Comparison of ENCODE assay signal across 8 cellular contexts in the genomic region with DNA sequence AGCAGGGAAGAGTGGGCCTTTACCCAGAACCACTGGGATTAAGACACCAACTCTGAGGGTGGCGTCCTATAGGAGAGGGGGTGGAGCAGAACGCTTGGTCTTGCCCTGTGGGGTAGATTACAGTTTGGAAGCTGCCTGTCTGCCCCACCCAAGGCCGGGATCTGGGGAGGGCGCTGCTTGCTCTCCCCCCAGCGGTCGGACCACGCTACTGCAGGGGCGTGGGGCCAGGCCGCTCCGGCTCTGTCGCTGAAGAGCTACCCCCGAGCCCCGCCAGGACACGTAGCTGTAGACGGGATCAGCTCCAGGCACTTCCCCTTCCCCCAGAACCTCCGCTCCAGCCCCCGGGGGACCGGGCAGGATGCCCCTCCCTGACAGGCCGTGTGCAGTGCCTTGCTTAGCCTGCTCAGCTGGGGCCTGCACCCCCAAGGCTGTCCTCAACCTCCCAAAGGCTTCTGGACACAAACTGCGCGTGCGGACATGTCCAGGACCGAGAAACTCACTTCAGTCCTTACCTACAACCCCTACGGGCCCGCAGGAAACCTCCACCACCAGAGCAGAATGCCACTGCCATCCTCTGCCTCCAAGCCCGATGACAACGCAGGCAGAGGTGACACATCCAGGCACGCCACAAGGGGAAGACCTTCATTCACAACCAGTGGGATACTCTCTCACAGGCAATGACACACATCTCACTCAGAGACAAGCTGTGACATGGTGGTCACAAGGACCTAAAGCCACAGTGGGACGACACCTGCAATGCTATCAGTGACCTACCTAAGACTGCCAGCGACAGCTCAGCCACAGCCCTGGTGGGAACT. TPM values are rescaled to one million over a fixed set of nuclear protein-coding genes. Genes with fewer than 3 reads are reported as not detected.
DNase-seq lines count a peak whose midpoint lies in the region; ATAC-seq and TF ChIP-seq lines count a peak whose summit lies in the region.

No MANE protein-coding gene starts in this region.

- H3K4me2 ChIP-seq in SK-N-SH (peak overlapping the region; percentile 98), osteoblast (ENCODE audit: insufficient read depth, low read length) (peak overlapping the region; percentile 93)

- H3K4me1 Mint-ChIP-seq in activated naive CD8-positive, alpha-beta T cell treated with anti-CD3 and anti-CD28 coated beads for 36 hours: peaks cover 70% of the 10 kb centered on the region

- peak overlapping the region; percentile 51 for H3K27ac Mint-ChIP-seq in activated naive CD8-positive, alpha-beta T cell treated with anti-CD3 and anti-CD28 coated beads for 36 hours

- POLR2A ChIA-PET in SK-N-SH (lab: Yijun Ruan, JAX): interaction anchor here (0.7 to 1.8 kb wide), 8 partner anchors 13 to 161 kb away, joined by 3 to 11 read pairs (median 4); partner anchors contain the start of genes C11orf98, CSKMT, EEF1G and TUT1

- CTCF ChIA-PET in SK-N-SH (lab: Yijun Ruan, JAX): interaction anchor here (0.5 to 10.9 kb wide), 64 partner anchors 9 to 1052 kb away, joined by 3 to 195 read pairs (median 6); partner anchors contain the start of gene TUT1

- H3K27ac ChIP-seq in SK-N-SH (ENCODE audit: low read depth in 2 of 2, low read length in 1 of 2) (peak overlapping the region in 1 of 2 experiments; percentile 82; a peak in 2 of 4 replicates), osteoblast (ENCODE audit: low read depth, low read length) (peak overlapping the region; percentile 67)

- no peaks in the 10 kb centered on the region for H3K9me2 ChIP-seq in SK-N-SH

- peak overlapping the region; percentile 99 for H3K9ac ChIP-seq in SK-N-SH

- no peak for ATAC-seq in GM21367 (IDR thresholded peaks at IDR 0.05; ENCODE audit: unreplicated experiment)

- H4K20me1 ChIP-seq in SK-N-SH (ENCODE audit: insufficient read depth): peaks cover 75% of the 10 kb centered on the region
- H4K20me1 ChIP-seq in osteoblast (ENCODE audit: insufficient read depth, low read length): peaks cover 72% of the 10 kb centered on the region

- TF ChIP-seq CTCF in SK-N-SH (IDR thresholded peaks at IDR 0.05): peak; percentile 92
- peak; percentile 94 for TF ChIP-seq CTCF in osteoblast (IDR thresholded peaks at IDR 0.05; ENCODE audit: extremely low read depth, low read depth, low read length)

- no peaks in the 10 kb centered on the region for H3K9me3 Mint-ChIP-seq in activated naive CD8-positive, alpha-beta T cell treated with anti-CD3 and anti-CD28 coated beads for 36 hours

- peaks cover 2 to 11% of the 10 kb centered on the region in 2 experiments for H3K36me3 ChIP-seq in SK-N-SH (replicated peaks in 1 of 2; ENCODE audit: control insufficient read depth in 1 of 2, insufficient read depth in 2 of 2, low read length in 1 of 2)
- peaks cover 8% of the 10 kb centered on the region for H3K36me3 ChIP-seq in osteoblast (ENCODE audit: insufficient read depth, low read length)

- no peaks in the 10 kb centered on the region for H3K9me3 ChIP-seq in SK-N-SH
- no peaks in the 10 kb centered on the region for H3K9me3 ChIP-seq in osteoblast (ENCODE audit: low read depth, low read length)

- no peaks in the 10 kb centered on the region for H3K36me3 Mint-ChIP-seq in activated naive CD8-positive, alpha-beta T cell treated with anti-CD3 and anti-CD28 coated beads for 36 hours

- H3K4me3 ChIP-seq in SK-N-SH (ENCODE audit: low read depth in 2 of 2, low read length in 1 of 2) (peak overlapping the region; percentile 75 to 98), osteoblast (ENCODE audit: insufficient read depth, low read length) (peak overlapping the region; percentile 98)

- TF ChIP-seq EP300 in Ishikawa (IDR thresholded peaks at IDR 0.05; ENCODE audit: borderline replicate concordance): no peak
- no peak for TF ChIP-seq EP300 in SK-N-SH (IDR thresholded peaks at IDR 0.05; ENCODE audit: borderline replicate concordance in 1 of 2, low read depth in 1 of 2, low read length in 1 of 2)

- DNase-seq in NCI-H1417 (lab: John Stamatoyannopoulos, UW) (peak; percentile 59 to 73 (median 62)), NCI-H1417 treated with DMSO at 0.1 percent for 48 hours (lab: John Stamatoyannopoulos, UW) (no peak), SK-N-SH (peak; percentile 90), globus pallidus (ENCODE audit: low spot score) (peak; percentile 55), osteoblast (ENCODE audit: insufficient read length, low spot score, missing footprints) (peak; percentile 96)
- peak; percentile 82 for DNase-seq in activated naive CD8-positive, alpha-beta T cell treated with anti-CD3 and anti-CD28 coated beads for 36 hours

- H3K27me3 ChIP-seq in SK-N-SH (ENCODE audit: insufficient read depth) (no peaks in the 10 kb centered on the region), osteoblast (ENCODE audit: insufficient read depth, low read length) (no peaks in the 10 kb centered on the region)

- H3K27me3 Mint-ChIP-seq in activated naive CD8-positive, alpha-beta T cell treated with anti-CD3 and anti-CD28 coated beads for 36 hours: peaks cover 5% of the 10 kb centered on the region

- H2AFZ ChIP-seq in SK-N-SH (ENCODE audit: low read depth) (no peak overlapping the region), osteoblast (ENCODE audit: low read length) (no peak overlapping the region)

- TF ChIP-seq RAD21 in Ishikawa (IDR thresholded peaks at IDR 0.05; ENCODE audit: low read depth) (peak; percentile 92), SK-N-SH (IDR thresholded peaks at IDR 0.05; ENCODE audit: low read length) (peak; percentile 87)

- H3K79me2 ChIP-seq in SK-N-SH (ENCODE audit: insufficient read depth): peaks cover 98% of the 10 kb centered on the region
- peaks cover 86% of the 10 kb centered on the region for H3K79me2 ChIP-seq in osteoblast (ENCODE audit: insufficient read depth, low read length)

- H3K4me1 ChIP-seq in SK-N-SH (ENCODE audit: control insufficient read depth in 1 of 2, insufficient read depth in 2 of 2, low read depth in 1 of 2, low read length in 1 of 2) (peaks cover 50 to 72% of the 10 kb centered on the region in 2 experiments), osteoblast (ENCODE audit: insufficient read depth, low read length) (peaks cover 61% of the 10 kb centered on the region)

- H3F3A ChIP-seq in SK-N-SH (replicated peaks; ENCODE audit: insufficient read depth): peaks cover 29% of the 10 kb centered on the region

- H3K4me3 Mint-ChIP-seq in activated naive CD8-positive, alpha-beta T cell treated with anti-CD3 and anti-CD28 coated beads for 36 hours: peak overlapping the region; percentile 52

- WGBS in SK-N-SH (ENCODE audit: low lambda C conversion rate): 38% methylated on average over 10 of the region's 30 CpGs

TF ChIP-seq in Ishikawa, 13 proteins besides CTCF, POLR2A, EP300 and RAD21 (continues in another document):
- TF ChIP-seq TAF1 (IDR thresholded peaks at IDR 0.05; ENCODE audit: low read depth) (no peak), MAX (IDR thresholded peaks at IDR 0.05) (peak; percentile 46; the same call in 1 of the 2 replicates), CEBPB (IDR thresholded peaks at IDR 0.05) (no peak), TCF12 (IDR thresholded peaks at IDR 0.05; ENCODE audit: low read depth) (peak; percentile 60; the same call in 1 of the 2 replicates), CREB1 (IDR thresholded peaks at IDR 0.05; ENCODE audit: low read depth) (no peak)

TF ChIP-seq in SK-N-SH, 30 proteins besides CTCF, POLR2A, EP300 and RAD21:
- TF ChIP-seq YY1 (IDR thresholded peaks at IDR 0.05; ENCODE audit: low read depth) (no peak), SMC3 (IDR thresholded peaks at IDR 0.05; ENCODE audit: low read depth, low read length) (peak; percentile 84)

RNA-seq across cellular contexts. Expression of gene AHNAK, which starts 3.6 kb away (rescaled TPM):
- 57.8 and 62.3 TPM in 2 replicates for polyA plus RNA-seq in SK-N-SH (2012; rRNA removed)
- polyA plus RNA-seq in SK-N-SH (2012; cell fraction: cytosol; rRNA removed): 49.7 and 55.0 TPM in 2 replicates
- polyA plus RNA-seq in SK-N-SH (2012; cell fraction: nucleus; rRNA removed): 78.7 and 115 TPM in 2 replicates
- 10 to 100 TPM; 12.3 to 12.5 TPM for total RNA-seq in activated naive CD8-positive, alpha-beta T cell treated with anti-CD3 and anti-CD28 coated beads for 36 hours
- total RNA-seq in osteoblast: 646 and 720 TPM in 2 replicates

RNA-seq across cellular contexts. Expression of gene EEF1G, which starts 30.7 kb away (rescaled TPM):
- polyA plus RNA-seq in SK-N-SH (2012; rRNA removed): 1,853 and 2,105 TPM in 2 replicates
- polyA plus RNA-seq in SK-N-SH (2012; cell fraction: cytosol; rRNA removed): 1,837 and 2,039 TPM in 2 replicates
- 604 and 627 TPM in 2 replicates for polyA plus RNA-seq in SK-N-SH (2012; cell fraction: nucleus; rRNA removed)
- 1,000 to 10,000 TPM; 1,924 to 1,929 TPM for total RNA-seq in activated naive CD8-positive, alpha-beta T cell treated with anti-CD3 and anti-CD28 coated beads for 36 hours
- 1,004 and 1,049 TPM in 2 replicates for total RNA-seq in osteoblast

RNA-seq across cellular contexts. Expression of gene TUT1, which starts 48.4 kb away (rescaled TPM):
- 27.3 and 30.0 TPM in 2 replicates for polyA plus RNA-seq in SK-N-SH (2012; rRNA removed)
- 10.5 and 13.8 TPM in 2 replicates for polyA plus RNA-seq in SK-N-SH (2012; cell fraction: cytosol; rRNA removed)
- polyA plus RNA-seq in SK-N-SH (2012; cell fraction: nucleus; rRNA removed): 97.9 and 105 TPM in 2 replicates
- total RNA-seq in activated naive CD8-positive, alpha-beta T cell treated with anti-CD3 and anti-CD28 coated beads for 36 hours: 10 to 100 TPM; 29.1 to 32.2 TPM
- total RNA-seq in osteoblast: 6.5 and 7.6 TPM in 2 replicates

RNA-seq across cellular contexts. Expression of gene MTA2, which starts 58.7 kb away (rescaled TPM):
- 18.4 and 20.6 TPM in 2 replicates for polyA plus RNA-seq in SK-N-SH (2012; rRNA removed)
- 12.7 and 15.6 TPM in 2 replicates for polyA plus RNA-seq in SK-N-SH (2012; cell fraction: cytosol; rRNA removed)
- polyA plus RNA-seq in SK-N-SH (2012; cell fraction: nucleus; rRNA removed): 57.9 and 72.2 TPM in 2 replicates
- 100 to 1,000 TPM; 196 to 200 TPM for total RNA-seq in activated naive CD8-positive, alpha-beta T cell treated with anti-CD3 and anti-CD28 coated beads for 36 hours
- total RNA-seq in osteoblast: 102 and 105 TPM in 2 replicates

Comparison
In these comparisons a context has a peak if more than half of its experiments do, and no peak if none do; other contexts are left out.
1. RNA of gene AHNAK, which starts 3.6 kb away (total RNA-seq): 646 to 720 TPM in osteoblast; 12.3 to 12.5 TPM in activated naive CD8-positive, alpha-beta T cell treated with anti-CD3 and anti-CD28 coated beads for 36 hours; every median in the first group is over 10 times any median in the second.